In the genomic region with DNA sequence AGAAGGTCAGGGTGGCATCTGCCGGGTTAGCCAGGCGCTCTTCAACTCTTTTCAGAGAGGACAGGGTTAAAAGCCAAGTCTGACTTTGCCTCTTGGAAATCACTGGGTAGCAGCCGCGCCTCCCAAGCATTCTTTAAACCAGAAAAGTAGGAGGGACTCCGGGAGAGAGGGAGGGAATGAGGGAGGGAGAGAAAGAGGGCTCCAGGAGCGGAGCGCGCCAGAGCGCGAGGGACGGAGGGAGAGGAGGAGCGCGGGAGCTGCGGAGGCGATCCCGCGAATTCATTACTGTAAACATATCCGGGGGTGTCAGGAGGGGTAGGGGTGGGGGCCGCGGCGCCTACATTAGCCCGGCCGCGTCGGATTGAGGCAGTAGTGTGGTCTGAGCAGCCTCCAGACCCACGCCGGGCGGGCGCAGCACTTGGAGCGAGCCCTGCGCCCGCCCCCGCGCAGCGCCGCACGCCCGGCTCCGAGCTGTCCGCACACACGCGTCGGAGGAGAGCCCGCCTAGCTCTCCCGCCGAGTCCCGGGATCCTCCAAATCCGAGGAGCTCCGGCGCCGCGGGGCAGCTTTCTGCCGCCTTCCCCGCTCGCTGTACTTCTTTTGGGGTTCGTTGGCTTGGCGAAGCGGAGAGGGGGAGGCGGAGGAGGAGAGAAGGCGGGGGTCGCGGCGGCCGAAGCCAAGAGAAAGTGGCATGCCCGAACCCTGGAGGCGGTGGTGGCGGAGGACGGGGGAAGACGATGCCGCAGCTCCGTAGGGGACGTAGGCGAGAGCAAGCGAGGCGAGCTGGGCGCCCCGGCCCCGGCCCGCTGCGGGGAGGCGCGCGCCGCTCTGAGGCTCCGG, we compare ENCODE assay signal across 8 cellular contexts. TPM values are rescaled to one million over a fixed set of nuclear protein-coding genes. Genes with fewer than 3 reads are reported as not detected.
DNase-seq lines count a peak whose midpoint lies in the region; ATAC-seq and TF ChIP-seq lines count a peak whose summit lies in the region.

No MANE protein-coding gene starts in this region.

- H3K4me3 ChIP-seq in left ventricle myocardium inferior = peak overlapping the region; percentile 73
- H3K4me3 ChIP-seq in parathyroid adenoma (ENCODE audit: low read depth, low read length) = peak overlapping the region; percentile 44

- no peak for TF ChIP-seq CTCF in left ventricle myocardium inferior (IDR thresholded peaks at IDR 0.05; ENCODE audit: borderline replicate concordance)
- TF ChIP-seq CTCF in parathyroid adenoma (IDR thresholded peaks at IDR 0.05) = no peak

- peaks cover 74% of the 10 kb centered on the region for H3K27me3 ChIP-seq in left ventricle myocardium inferior (ENCODE audit: low read depth)
- H3K27me3 ChIP-seq in parathyroid adenoma (ENCODE audit: control insufficient read depth, insufficient read depth, low read length) = no peaks in the 10 kb centered on the region

- DNase-seq in stimulated activated naive CD8-positive, alpha-beta T cell treated with anti-CD3 and anti-CD28 coated beads, Interleukin-15, Interleukin-2, amounts not matched to agents 100 U/mL and 50 U/mL, for 24 hours = peak; percentile 3
- DNase-seq in stimulated activated naive CD8-positive, alpha-beta T cell treated with anti-CD3 and anti-CD28 coated beads, Interleukin-15, amount 100 ng/mL, for 72 hours = no peak
- DNase-seq in amniotic epithelial cell (ENCODE audit: low read depth) = peak; percentile 94
- peak; percentile 46 for DNase-seq in left ventricle myocardium inferior
- no peak for DNase-seq in activated naive CD4-positive, alpha-beta T cell treated with anti-CD3 and anti-CD28 coated beads, Interleukin-2, amount 10 ng/mL, durations not matched to agents 7 days and 5 days

- peaks cover 26% of the 10 kb centered on the region for H3K4me1 Mint-ChIP-seq in stimulated activated naive CD8-positive, alpha-beta T cell treated with anti-CD3 and anti-CD28 coated beads, Interleukin-15, amount 100 ng/mL, for 72 hours
- peaks cover 14% of the 10 kb centered on the region for H3K4me1 Mint-ChIP-seq in activated naive CD4-positive, alpha-beta T cell treated with anti-CD3 and anti-CD28 coated beads, Interleukin-2, amount 10 ng/mL, durations not matched to agents 7 days and 5 days

- CTCF ChIA-PET in activated naive CD4-positive, alpha-beta T cell treated with anti-CD3 and anti-CD28 coated beads, Interleukin-2, amount 10 ng/mL, durations not matched to agents 7 days and 5 days (lab: Charles Lee) = no interaction called here

- no peaks in the 10 kb centered on the region for H3K9me3 Mint-ChIP-seq in stimulated activated naive CD8-positive, alpha-beta T cell treated with anti-CD3 and anti-CD28 coated beads, Interleukin-15, amount 100 ng/mL, for 72 hours
- H3K9me3 Mint-ChIP-seq in activated naive CD4-positive, alpha-beta T cell treated with anti-CD3 and anti-CD28 coated beads, Interleukin-2, amount 10 ng/mL, durations not matched to agents 7 days and 5 days = no peaks in the 10 kb centered on the region

- no peak overlapping the region for H3K9ac ChIP-seq in parathyroid adenoma

- H3K36me3 ChIP-seq in left ventricle myocardium inferior = no peaks in the 10 kb centered on the region
- H3K36me3 ChIP-seq in parathyroid adenoma (ENCODE audit: control insufficient read depth, insufficient read depth, low read length) = no peaks in the 10 kb centered on the region

- H3K27ac Mint-ChIP-seq in stimulated activated naive CD8-positive, alpha-beta T cell treated with anti-CD3 and anti-CD28 coated beads, Interleukin-15, amount 100 ng/mL, for 72 hours = no peak overlapping the region
- no peak overlapping the region for H3K27ac Mint-ChIP-seq in activated naive CD4-positive, alpha-beta T cell treated with anti-CD3 and anti-CD28 coated beads, Interleukin-2, amount 10 ng/mL, durations not matched to agents 7 days and 5 days

- H3K27ac ChIP-seq in left ventricle myocardium inferior (replicated peaks) (peak overlapping the region; percentile 63), parathyroid adenoma (no peak overlapping the region)

- H3K9me3 ChIP-seq in left ventricle myocardium inferior (replicated peaks) = no peaks in the 10 kb centered on the region
- no peaks in the 10 kb centered on the region for H3K9me3 ChIP-seq in parathyroid adenoma (ENCODE audit: control insufficient read depth, low read length)

- H3K4me1 ChIP-seq in left ventricle myocardium inferior (peaks cover 61% of the 10 kb centered on the region), parathyroid adenoma (no peaks in the 10 kb centered on the region)

- peak overlapping the region; percentile 22 for H2AFZ ChIP-seq in parathyroid adenoma

- H3K27me3 Mint-ChIP-seq in stimulated activated naive CD8-positive, alpha-beta T cell treated with anti-CD3 and anti-CD28 coated beads, Interleukin-15, amount 100 ng/mL, for 72 hours = peaks cover 96% of the 10 kb centered on the region
- H3K27me3 Mint-ChIP-seq in activated naive CD4-positive, alpha-beta T cell treated with anti-CD3 and anti-CD28 coated beads, Interleukin-2, amount 10 ng/mL, durations not matched to agents 7 days and 5 days = peaks cover 67% of the 10 kb centered on the region

- H3K36me3 Mint-ChIP-seq in activated naive CD4-positive, alpha-beta T cell treated with anti-CD3 and anti-CD28 coated beads, Interleukin-2, amount 10 ng/mL, durations not matched to agents 7 days and 5 days = peaks cover 2% of the 10 kb centered on the region

- intact Hi-C loops in left ventricle myocardium inferior (cut with micrococcal nuclease) = no loop called here

- peak overlapping the region; percentile 76 for H3K4me2 ChIP-seq in parathyroid adenoma (ENCODE audit: low read length)

- ATAC-seq in stimulated activated naive CD8-positive, alpha-beta T cell treated with anti-CD3 and anti-CD28 coated beads, Interleukin-15, Interleukin-2, amounts not matched to agents 100 U/mL and 50 U/mL, for 24 hours = no peak
- ATAC-seq in stimulated activated naive CD8-positive, alpha-beta T cell treated with anti-CD3 and anti-CD28 coated beads, Interleukin-15, amount 100 ng/mL, for 72 hours = no peak
- ATAC-seq in HG02870 (IDR thresholded peaks at IDR 0.05; ENCODE audit: unreplicated experiment) (no peak), GM19467 (IDR thresholded peaks at IDR 0.05; ENCODE audit: unreplicated experiment) (no peak)

- no peaks in the 10 kb centered on the region for H3K79me2 ChIP-seq in parathyroid adenoma

- H3K4me3 Mint-ChIP-seq in stimulated activated naive CD8-positive, alpha-beta T cell treated with anti-CD3 and anti-CD28 coated beads, Interleukin-15, amount 100 ng/mL, for 72 hours = peak overlapping the region in 1 of 2 donors; percentile 24
- no peak overlapping the region for H3K4me3 Mint-ChIP-seq in activated naive CD4-positive, alpha-beta T cell treated with anti-CD3 and anti-CD28 coated beads, Interleukin-2, amount 10 ng/mL, durations not matched to agents 7 days and 5 days

RNA-seq across cellular contexts. Expression of a gene that starts 3.3 kb away (rescaled TPM):
- 4.7 TPM for total RNA-seq in left ventricle myocardium inferior

Comparison
In these comparisons a context has a peak if more than half of its experiments do, and no peak if none do; other contexts are left out.
1. DNase-seq: peak in stimulated activated naive CD8-positive, alpha-beta T cell treated with anti-CD3 and anti-CD28 coated beads, Interleukin-15, Interleukin-2, amounts not matched to agents 100 U/mL and 50 U/mL, for 24 hours (single experiment), amniotic epithelial cell (single experiment) and left ventricle myocardium inferior (single experiment); none in stimulated activated naive CD8-positive, alpha-beta T cell treated with anti-CD3 and anti-CD28 coated beads, Interleukin-15, amount 100 ng/mL, for 72 hours (0 of 2) and activated naive CD4-positive, alpha-beta T cell treated with anti-CD3 and anti-CD28 coated beads, Interleukin-2, amount 10 ng/mL, durations not matched to agents 7 days and 5 days (single experiment).